Comparison of ENCODE assay signal across 1 cellular context in genomic region chr15:32817570-32817969, GRCh38.
TF ChIP-seq lines count a peak whose summit lies in the region.

No MANE protein-coding gene starts in this region.

TF ChIP-seq in SK-N-SH treated with all-trans-retinoic acid at 6 μM for 48 hours, 23 proteins besides CTCF, POLR2A, EP300 and RAD21 (continued from another document):
- TF ChIP-seq PATZ1 (CRISPR knock-in tag; IDR thresholded peaks at IDR 0.05; ENCODE audit: borderline replicate concordance) (no peak), ARNTL (CRISPR knock-in tag; IDR thresholded peaks at IDR 0.05; ENCODE audit: borderline replicate concordance, low read depth) (no peak), SNAI2 (CRISPR knock-in tag; IDR thresholded peaks at IDR 0.05) (no peak), ZFP30 (CRISPR knock-in tag; IDR thresholded peaks at IDR 0.05) (no peak), ZNF8 (CRISPR knock-in tag; IDR thresholded peaks at IDR 0.05) (no peak), CSDC2 (CRISPR knock-in tag; IDR thresholded peaks at IDR 0.05) (no peak), RARB (CRISPR knock-in tag; IDR thresholded peaks at IDR 0.05) (no peak), ISL1 (CRISPR knock-in tag; IDR thresholded peaks at IDR 0.05) (no peak), TSHZ2 (CRISPR knock-in tag; IDR thresholded peaks at IDR 0.05) (no peak)
- TF ChIP-seq, protein P1, sequence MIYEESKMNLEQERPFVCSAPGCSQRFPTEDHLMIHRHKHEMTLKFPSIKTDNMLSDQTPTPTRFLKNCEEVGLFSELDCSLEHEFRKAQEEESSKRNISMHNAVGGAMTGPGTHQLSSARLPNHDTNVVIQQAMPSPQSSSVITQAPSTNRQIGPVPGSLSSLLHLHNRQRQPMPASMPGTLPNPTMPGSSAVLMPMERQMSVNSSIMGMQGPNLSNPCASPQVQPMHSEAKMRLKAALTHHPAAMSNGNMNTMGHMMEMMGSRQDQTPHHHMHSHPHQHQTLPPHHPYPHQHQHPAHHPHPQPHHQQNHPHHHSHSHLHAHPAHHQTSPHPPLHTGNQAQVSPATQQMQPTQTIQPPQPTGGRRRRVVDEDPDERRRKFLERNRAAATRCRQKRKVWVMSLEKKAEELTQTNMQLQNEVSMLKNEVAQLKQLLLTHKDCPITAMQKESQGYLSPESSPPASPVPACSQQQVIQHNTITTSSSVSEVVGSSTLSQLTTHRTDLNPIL (CRISPR knock-in tag; IDR thresholded peaks at IDR 0.05; ENCODE audit: low read depth) = no peak
